ENCODE assay signal across 2 cellular contexts in the genomic region with DNA sequence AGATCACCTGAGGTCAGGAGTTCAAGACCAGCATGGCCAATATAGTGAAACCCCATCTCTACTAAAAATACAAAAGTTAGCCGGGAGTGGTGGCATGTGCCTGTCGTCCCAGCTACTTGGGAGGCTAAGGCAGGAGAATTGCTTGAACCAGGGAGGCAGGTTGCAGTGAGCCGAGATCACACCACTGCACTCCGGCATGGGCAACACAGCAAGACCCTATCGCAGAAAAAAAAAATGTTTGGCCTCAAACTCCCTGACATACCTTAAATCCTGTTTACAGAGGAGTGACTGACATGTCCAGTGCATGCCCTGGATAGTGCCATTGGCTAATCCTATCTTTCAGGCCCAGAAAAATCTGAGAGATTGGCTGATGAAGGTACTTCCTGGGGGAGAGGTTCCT.
TF ChIP-seq lines count a peak whose summit lies in the region.

No MANE protein-coding gene starts in this region.

TF ChIP-seq in HepG2, 621 proteins besides CTCF, POLR2A, EP300 and RAD21:
- TF ChIP-seq ZSCAN25 (CRISPR knock-in tag; IDR thresholded peaks at IDR 0.05) (no peak), ZNF121 (CRISPR knock-in tag; IDR thresholded peaks at IDR 0.05) (peak; percentile 27; the same call in 1 of the 2 replicates)
TF ChIP-seq in HepG2: peak in this region for 1.

TF ChIP-seq in WTC11, 78 proteins besides CTCF, POLR2A, EP300 and RAD21:
- no peak for TF ChIP-seq ELF4 (CRISPR knock-in tag; IDR thresholded peaks at IDR 0.05; ENCODE audit: low read depth)
- TF ChIP-seq ZNF121 (CRISPR knock-in tag; IDR thresholded peaks at IDR 0.05), result peak; percentile 55; the same call in 1 of the 2 replicates
